Comparison of ENCODE assay signal across 8 cellular contexts in the genomic region with DNA sequence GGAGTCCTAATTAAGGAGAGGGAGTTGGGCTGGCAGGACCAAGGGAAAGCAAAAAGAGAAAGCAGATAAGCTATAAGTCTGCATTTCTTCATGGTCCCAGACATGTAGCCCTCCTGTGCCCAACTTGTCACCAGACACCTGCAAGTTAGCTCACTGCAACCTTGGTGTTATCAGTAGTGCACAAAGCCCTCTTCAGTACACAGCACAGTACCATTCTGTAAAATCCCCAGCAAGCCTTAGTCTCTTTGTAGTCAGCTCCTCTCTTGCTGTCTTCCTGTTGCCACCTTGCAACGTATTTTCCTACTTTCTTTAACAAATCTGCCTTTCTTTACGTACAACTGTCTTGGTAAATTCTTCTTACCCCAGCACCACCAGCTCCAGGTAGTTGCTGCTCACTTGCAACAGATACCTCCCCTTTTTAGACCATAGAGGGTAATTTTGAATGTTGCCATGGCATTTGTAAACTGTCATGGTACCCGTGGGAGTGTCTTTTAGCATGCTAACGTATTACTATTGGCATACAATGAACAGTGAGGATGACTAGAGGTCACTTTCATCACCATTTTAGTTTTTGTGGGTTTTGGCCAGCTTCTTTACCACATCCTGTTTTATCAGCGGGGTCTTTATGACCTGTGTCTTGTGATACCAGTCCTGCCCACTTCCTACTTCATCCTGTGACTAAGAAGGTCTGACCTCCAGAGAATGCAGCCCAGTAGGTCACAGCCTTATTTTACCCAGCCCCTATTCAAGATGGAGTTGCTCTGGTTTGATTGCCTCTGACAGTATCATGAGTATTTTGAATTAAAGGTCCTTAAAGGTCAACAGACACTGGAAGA. TPM values are rescaled to one million over a fixed set of nuclear protein-coding genes. Genes with fewer than 3 reads are reported as not detected.
DNase-seq lines count a peak whose midpoint lies in the region; ATAC-seq and TF ChIP-seq lines count a peak whose summit lies in the region.

No MANE protein-coding gene starts in this region.

- TF ChIP-seq CTCF in NB4 (IDR thresholded peaks at IDR 0.05; ENCODE audit: low read depth, low read length) (no peak), tibial nerve (IDR thresholded peaks at IDR 0.05) (no peak), progenitor cell of endocrine pancreas (IDR thresholded peaks at IDR 0.05; ENCODE audit: unreplicated experiment) (no peak)

- H3K27me3 ChIP-seq in tibial nerve = peaks cover 0 to 3% of the 10 kb centered on the region in 2 donors

- H3K4me1 ChIP-seq in tibial nerve = no peaks in the 10 kb centered on the region

- no peak overlapping the region for H3K4me3 ChIP-seq in NB4 (ENCODE audit: low read depth, low read length)
- H3K4me3 ChIP-seq in tibial nerve = no peak overlapping the region

- no peaks in the 10 kb centered on the region for H3K36me3 ChIP-seq in tibial nerve

- no peak overlapping the region for H3K27ac ChIP-seq in tibial nerve

- WGBS in tibial nerve, 2 donors = 31 to 43% methylated on average over 5 of the region's 5 CpGs

- H3K36me3 Mint-ChIP-seq in progenitor cell of endocrine pancreas (ENCODE audit: insufficient read depth) = peaks cover 2% of the 10 kb centered on the region

- no peaks in the 10 kb centered on the region for H3K27me3 Mint-ChIP-seq in progenitor cell of endocrine pancreas

- peaks cover 7% of the 10 kb centered on the region for H3K4me1 Mint-ChIP-seq in progenitor cell of endocrine pancreas (ENCODE audit: low read depth)

- ATAC-seq in GM18505 (IDR thresholded peaks at IDR 0.05; ENCODE audit: unreplicated experiment) (peak; percentile 61), HG02588 (IDR thresholded peaks at IDR 0.05; ENCODE audit: unreplicated experiment) (peak; percentile 73)

- TF ChIP-seq POLR2A in GM18505 (IDR thresholded peaks at IDR 0.05; ENCODE audit: borderline replicate concordance, extremely low read depth, insufficient read depth, insufficient read length) (no peak), NB4 (IDR thresholded peaks at IDR 0.05; ENCODE audit: extremely low read depth, insufficient read length) (no peak), tibial nerve (IDR thresholded peaks at IDR 0.05) (no peak)

- no peak for TF ChIP-seq EP300 in tibial nerve (IDR thresholded peaks at IDR 0.05)

- peak; percentile 87 for DNase-seq in NB4 (ENCODE audit: low read depth)
- peak; percentile 45 for DNase-seq in glomerular visceral epithelial cell (ENCODE audit: extremely low spot score)
- DNase-seq in LoVo (ENCODE audit: low spot score) = no peak
- DNase-seq in tibial nerve (ENCODE audit: low spot score in 2 of 2) = no peak
- DNase-seq in DMS153 (lab: John Stamatoyannopoulos, UW) = no peak
- DNase-seq in progenitor cell of endocrine pancreas (ENCODE audit: low spot score, unreplicated experiment) = no peak

- no peaks in the 10 kb centered on the region for H3K9me3 ChIP-seq in tibial nerve

- H3K9me3 Mint-ChIP-seq in progenitor cell of endocrine pancreas (ENCODE audit: low read depth) = peaks cover 11% of the 10 kb centered on the region

- no peak overlapping the region for H3K4me3 Mint-ChIP-seq in progenitor cell of endocrine pancreas (ENCODE audit: low read depth)

- H3K27ac Mint-ChIP-seq in progenitor cell of endocrine pancreas = no peak overlapping the region

RNA-seq across cellular contexts. Expression of a gene that starts 28.3 kb away (rescaled TPM):
- total RNA-seq in tibial nerve = 100 to 1,000 TPM in 1 of 4 donors, 10 to 100 TPM in 3; 67.5 to 127 (median 95.3) TPM
- total RNA-seq in progenitor cell of endocrine pancreas = 82.2 and 82.6 TPM in 2 replicates

Comparison
In these comparisons a context has a peak if more than half of its experiments do, and no peak if none do; other contexts are left out.
1. DNase-seq: peak in NB4 (single experiment) and glomerular visceral epithelial cell (single experiment); none in LoVo (single experiment), tibial nerve (0 of 2), DMS153 (single experiment) and progenitor cell of endocrine pancreas (single experiment).